In the genomic region with DNA sequence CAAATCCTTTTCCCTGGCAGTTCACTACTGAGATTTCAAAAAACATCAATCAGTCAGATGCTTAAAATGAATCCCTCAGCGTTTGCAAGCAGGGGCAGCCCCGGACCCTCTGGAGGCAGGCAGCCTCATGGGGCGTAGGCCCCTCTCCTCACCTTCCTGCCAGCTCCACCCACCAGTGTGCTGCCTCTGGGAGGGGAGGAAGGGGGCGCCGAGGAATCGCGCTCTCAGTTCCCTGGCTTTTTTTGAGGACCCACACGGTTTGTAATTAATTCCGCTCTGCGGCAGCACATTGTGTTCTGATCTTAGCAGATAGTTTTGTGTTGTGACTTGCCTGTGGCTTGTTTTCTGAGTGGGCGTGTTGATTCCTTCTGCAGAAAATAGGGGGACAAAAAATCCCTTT, we compare ENCODE assay signal across 1 cellular context.
TF ChIP-seq lines count a peak whose summit lies in the region.

No MANE protein-coding gene starts in this region.

TF ChIP-seq in IMR-90, 13 proteins besides CTCF, POLR2A, EP300 and RAD21 (continued from another document):
- TF ChIP-seq, protein P1, sequence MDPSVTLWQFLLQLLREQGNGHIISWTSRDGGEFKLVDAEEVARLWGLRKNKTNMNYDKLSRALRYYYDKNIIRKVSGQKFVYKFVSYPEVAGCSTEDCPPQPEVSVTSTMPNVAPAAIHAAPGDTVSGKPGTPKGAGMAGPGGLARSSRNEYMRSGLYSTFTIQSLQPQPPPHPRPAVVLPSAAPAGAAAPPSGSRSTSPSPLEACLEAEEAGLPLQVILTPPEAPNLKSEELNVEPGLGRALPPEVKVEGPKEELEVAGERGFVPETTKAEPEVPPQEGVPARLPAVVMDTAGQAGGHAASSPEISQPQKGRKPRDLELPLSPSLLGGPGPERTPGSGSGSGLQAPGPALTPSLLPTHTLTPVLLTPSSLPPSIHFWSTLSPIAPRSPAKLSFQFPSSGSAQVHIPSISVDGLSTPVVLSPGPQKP (IDR thresholded peaks at IDR 0.05; ENCODE audit: borderline replicate concordance, low read depth, low read length) = no peak
- TF ChIP-seq FOS (IDR thresholded peaks at IDR 0.05; ENCODE audit: low read depth, low read length) (no peak), NFE2L2 (IDR thresholded peaks at IDR 0.05; ENCODE audit: low read depth, low read length) (no peak), BHLHE40 (IDR thresholded peaks at IDR 0.05; ENCODE audit: low read depth, low read length) (no peak), MAFK (IDR thresholded peaks at IDR 0.05; ENCODE audit: low read depth, low read length) (no peak), RCOR1 (IDR thresholded peaks at IDR 0.05; ENCODE audit: insufficient replicate concordance, low read length) (no peak)
- TF ChIP-seq, protein P2, sequence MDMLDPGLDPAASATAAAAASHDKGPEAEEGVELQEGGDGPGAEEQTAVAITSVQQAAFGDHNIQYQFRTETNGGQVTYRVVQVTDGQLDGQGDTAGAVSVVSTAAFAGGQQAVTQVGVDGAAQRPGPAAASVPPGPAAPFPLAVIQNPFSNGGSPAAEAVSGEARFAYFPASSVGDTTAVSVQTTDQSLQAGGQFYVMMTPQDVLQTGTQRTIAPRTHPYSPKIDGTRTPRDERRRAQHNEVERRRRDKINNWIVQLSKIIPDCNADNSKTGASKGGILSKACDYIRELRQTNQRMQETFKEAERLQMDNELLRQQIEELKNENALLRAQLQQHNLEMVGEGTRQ (IDR thresholded peaks at IDR 0.05; ENCODE audit: low read depth, low read length) = no peak
